In genomic region chr12:6954316-6954710, GRCh38 we compare ENCODE assay signal across 10 cellular contexts. TPM values are rescaled to one million over a fixed set of nuclear protein-coding genes. Genes with fewer than 3 reads are reported as not detected.
DNase-seq lines count a peak whose midpoint lies in the region; ATAC-seq and TF ChIP-seq lines count a peak whose summit lies in the region.
"Had no signal": no experiment of that assay in that cellular context is flagged by ENCODE, and none has a peak within 500 bp of the region (broad histone marks: within the 10 kb centered on the region; RNA-seq: fewer than 3 reads in every experiment).

No MANE protein-coding gene starts in this region.

- H3K4me3 ChIP-seq in BLaER1 (peak overlapping the region; percentile 91), IMR-90 (ENCODE audit: insufficient read depth, low read depth, low read length) (no peak overlapping the region), adrenal gland (no peak overlapping the region)

- H2BK120ac ChIP-seq in IMR-90 (ENCODE audit: low read depth, low read length) = no peak overlapping the region

- H3K36me3 ChIP-seq in BLaER1 = peaks cover 42% of the 10 kb centered on the region
- no peaks in the 10 kb centered on the region for H3K36me3 ChIP-seq in IMR-90 (ENCODE audit: control insufficient read depth, insufficient read depth, low read length)
- H3K36me3 ChIP-seq in adrenal gland (replicated peaks in 1 of 2) = no peaks in the 10 kb centered on the region

- H3K9me3 ChIP-seq in BLaER1 (no peaks in the 10 kb centered on the region), IMR-90 (ENCODE audit: control insufficient read depth, insufficient read depth, low read length) (no peaks in the 10 kb centered on the region), adrenal gland (replicated peaks in 1 of 3) (no peaks in the 10 kb centered on the region)

- in situ Hi-C loops in IMR-90 (cut with MboI; ENCODE audit: low sequenced_read_pairs) = no loop called here

- H3K4me1 ChIP-seq in BLaER1 (peaks cover 83% of the 10 kb centered on the region), IMR-90 (ENCODE audit: control insufficient read depth, insufficient read depth, low read length) (0 out of 2 replicates have a peak, but pooled peaks cover 2% of the 10 kb centered on the region), adrenal gland (replicated peaks in 1 of 2) (peaks cover 10 to 32% of the 10 kb centered on the region in 2 donors)

- no peaks in the 10 kb centered on the region for H3K9me3 Mint-ChIP-seq in naive thymus-derived CD8-positive, alpha-beta T cell
- H3K9me3 Mint-ChIP-seq in nephron progenitor cell = no peaks in the 10 kb centered on the region

- H4K91ac ChIP-seq in IMR-90 (ENCODE audit: insufficient read depth, low read depth, low read length) = no peak overlapping the region

- H3K23ac ChIP-seq in IMR-90 (ENCODE audit: low read depth, low read length) = no peak overlapping the region

- H4K5ac ChIP-seq in IMR-90 (ENCODE audit: low read depth, low read length) = peak overlapping the region; percentile 2; the same call in 1 of the 2 replicates

- no peak for TF ChIP-seq RAD21 in IMR-90 (IDR thresholded peaks at IDR 0.05; ENCODE audit: low read length)

- peaks cover 51 to 93% (median 80%) of the 10 kb centered on the region in 4 donors for H3K4me1 Mint-ChIP-seq in naive thymus-derived CD8-positive, alpha-beta T cell
- peaks cover 59% of the 10 kb centered on the region for H3K4me1 Mint-ChIP-seq in nephron progenitor cell

- 100% methylated on average over 2 of the region's 8 CpGs; no CpG with 5 or more reads in 1 of the 2 experiments for WGBS in IMR-90 (ENCODE audit: extremely low coverage in 2 of 2, insufficient read length in 1 of 2), 2 experiments
- WGBS in adrenal gland, 4 donors = 69 to 82% (median 73%) methylated on average over 8 of the region's 8 CpGs

- H4K8ac ChIP-seq in IMR-90 (ENCODE audit: low read depth in 2 of 2, low read length in 2 of 2) = no peak overlapping the region

- peak overlapping the region; percentile 93 to 99 (median 98) for H3K27ac Mint-ChIP-seq in naive thymus-derived CD8-positive, alpha-beta T cell
- no peak overlapping the region for H3K27ac Mint-ChIP-seq in nephron progenitor cell

- dilution Hi-C loops in IMR-90 (cut with HindIII; ENCODE audit: low sequenced_read_pairs, unreplicated experiment) = no loop called here

- no peak for TF ChIP-seq CTCF in IMR-90 (conservative IDR thresholded peaks at IDR 0.05; ENCODE audit: low read depth, low read length)
- no peak for TF ChIP-seq CTCF in adrenal gland (IDR thresholded peaks at IDR 0.05)
- no peak for TF ChIP-seq CTCF in nephron progenitor cell (IDR thresholded peaks at IDR 0.05)

- H4K20me1 ChIP-seq in BLaER1 (no peaks in the 10 kb centered on the region), IMR-90 (ENCODE audit: insufficient read depth, low read length) (no peaks in the 10 kb centered on the region)

- H3K9ac ChIP-seq in BLaER1 = peak overlapping the region; percentile 93
- H3K9ac ChIP-seq in IMR-90 (ENCODE audit: low read depth, low read length) = no peak overlapping the region

- H3K18ac ChIP-seq in IMR-90 (ENCODE audit: low read depth, low read length) = no peak overlapping the region

- no peak for ATAC-seq in IMR-90 (ENCODE audit: low read depth)
- ATAC-seq in naive thymus-derived CD8-positive, alpha-beta T cell = no peak
- no peak for ATAC-seq in HG03571 (IDR thresholded peaks at IDR 0.05; ENCODE audit: unreplicated experiment)

- H2AK9ac ChIP-seq in IMR-90 (replicated peaks; ENCODE audit: low read depth, low read length, poor library complexity) = no peak overlapping the region

- peak overlapping the region; percentile 98 to 100 (median 98) for H3K4me3 Mint-ChIP-seq in naive thymus-derived CD8-positive, alpha-beta T cell
- H3K4me3 Mint-ChIP-seq in nephron progenitor cell = no peak overlapping the region

- H3K27me3 ChIP-seq in BLaER1 (no peaks in the 10 kb centered on the region), IMR-90 (ENCODE audit: control insufficient read depth, insufficient read depth, low read length) (no peaks in the 10 kb centered on the region), adrenal gland (no peaks in the 10 kb centered on the region)

- no peaks in the 10 kb centered on the region for H3K9me1 ChIP-seq in IMR-90 (ENCODE audit: insufficient read depth, low read length)

- intact Hi-C loops in IMR-90 (cut with micrococcal nuclease) = no loop called here
- intact Hi-C loops in adrenal gland (cut with DNase I) = loop anchor here (10.0 kb wide), 2 partner anchors 80 to 160 kb away; partner anchors contain the start of gene SPSB2 (in 1 of the 2)

- H3K79me1 ChIP-seq in IMR-90 (ENCODE audit: low read depth in 1 of 2, low read length in 2 of 2) = no peaks in the 10 kb centered on the region

- POLR2A ChIA-PET in IMR-90 (lab: Charles Lee; ENCODE audit: unreplicated experiment) = no interaction called here
- POLR2A ChIA-PET in naive thymus-derived CD8-positive, alpha-beta T cell (lab: Charles Lee) = interaction anchor here (1.0 to 13.5 kb wide), 6 partner anchors 10 to 342 kb away, joined by 4 to 1315 read pairs (median 7); partner anchors contain the start of genes C12orf57, PTPN6, RNU7-1 and SPSB2

- no peak overlapping the region for H2BK5ac ChIP-seq in IMR-90 (ENCODE audit: low read depth, low read length, poor library complexity, severe bottlenecking)

- TF ChIP-seq POLR2A in IMR-90 (IDR thresholded peaks at IDR 0.05; ENCODE audit: low read depth, low read length) (no peak), adrenal gland (IDR thresholded peaks at IDR 0.05) (no peak)

- no peak overlapping the region; the same call in 1 of the 2 replicates for H3K14ac ChIP-seq in IMR-90 (replicated peaks; ENCODE audit: low read depth, low read length)

- H3K4me2 ChIP-seq in BLaER1 = peak overlapping the region; percentile 91
- H3K4me2 ChIP-seq in IMR-90 (ENCODE audit: low read depth, low read length) = no peak overlapping the region

- BruUV-seq in IMR-90 (replicated peaks; lab: Mats Ljungman, UMichigan) = no TSS peak

- H3K27me3 Mint-ChIP-seq in naive thymus-derived CD8-positive, alpha-beta T cell = no peaks in the 10 kb centered on the region
- H3K27me3 Mint-ChIP-seq in nephron progenitor cell (ENCODE audit: low read depth, poor library complexity) = peaks cover 2% of the 10 kb centered on the region

- H3K4ac ChIP-seq in IMR-90 (ENCODE audit: low read depth, low read length) = peak overlapping the region; percentile 73; the same call in 1 of the 2 replicates

- H2AK5ac ChIP-seq in IMR-90 (ENCODE audit: low read depth, low read length) = peak overlapping the region; percentile 46; the same call in 1 of the 2 replicates

- H3K27ac ChIP-seq in BLaER1 (peak overlapping the region; percentile 91), IMR-90 (ENCODE audit: insufficient read depth, low read length) (no peak overlapping the region), adrenal gland (peak overlapping the region in 3 of 5 donors; percentile 28 to 83 (median 52))

- no peak overlapping the region for H3K56ac ChIP-seq in IMR-90 (ENCODE audit: extremely low read depth, insufficient read depth, low read length)

- CTCF ChIA-PET in IMR-90 (lab: Yijun Ruan, JAX) = no interaction called here

- H2BK20ac ChIP-seq in IMR-90 (ENCODE audit: low read depth, low read length) = no peak overlapping the region

- no peak overlapping the region; the same call in 2 of the 3 replicates for H2BK15ac ChIP-seq in IMR-90 (ENCODE audit: low read depth, low read length)

- H2AFZ ChIP-seq in IMR-90 (replicated peaks; ENCODE audit: low read length, poor library complexity) = peak overlapping the region; percentile 87

- H3K36me3 Mint-ChIP-seq in naive thymus-derived CD8-positive, alpha-beta T cell = peaks cover 9 to 68% (median 36%) of the 10 kb centered on the region in 3 donors
- no peaks in the 10 kb centered on the region for H3K36me3 Mint-ChIP-seq in nephron progenitor cell (ENCODE audit: low read depth)

- DNase-seq in IMR-90 (no peak), adrenal gland (peak in 1 of 7 donors; percentile 11), nephron progenitor cell (no peak), NCI-H82 (lab: John Stamatoyannopoulos, UW) (no peak), middle frontal gyrus (ENCODE audit: extremely low spot score, low spot score) (no peak)
- DNase-seq in naive thymus-derived CD8-positive, alpha-beta T cell = no peak
- DNase-seq: NCI-H524 had no signal

RNA-seq across cellular contexts. Expression of gene PTPN6, which starts 3.2 kb away (rescaled TPM):
- total RNA-seq in IMR-90 (2012; rRNA removed) (under 0.01 TPM in 1 of 2 replicates, not detected in the other), adrenal gland (10 to 100 TPM; 24.5 to 86.2 (median 63.5) TPM)
- polyA plus RNA-seq in IMR-90 (2012; rRNA removed) (0.14 TPM in 1 of 2 replicates, not detected in the other), adrenal gland (100 to 1,000 TPM in 2 of 3 donors, 10 to 100 TPM in 1; 36.2 to 204 (median 127) TPM)
- 0.08 TPM in 1 of 2 replicates, not detected in the other for polyA plus RNA-seq in IMR-90 (2012; cell fraction: cytosol; rRNA removed)
- polyA plus RNA-seq in IMR-90 (2012; cell fraction: nucleus; rRNA removed; ENCODE audit: low replicate concordance) = 0.66 and 0.67 TPM in 2 replicates
- 100 to 1,000 TPM; 235 to 247 TPM for total RNA-seq in naive thymus-derived CD8-positive, alpha-beta T cell
- polyA plus RNA-seq in naive thymus-derived CD8-positive, alpha-beta T cell = 100 to 1,000 TPM; 182 to 425 (median 260) TPM

RNA-seq across cellular contexts. Expression of gene C12orf57, which starts 10.5 kb away (rescaled TPM):
- total RNA-seq in IMR-90 (2012; rRNA removed) (197 and 238 TPM in 2 replicates), adrenal gland (100 to 1,000 TPM; 152 to 505 (median 289) TPM)
- polyA plus RNA-seq in IMR-90 (2012; rRNA removed) (530 and 703 TPM in 2 replicates), adrenal gland (100 to 1,000 TPM in 2 of 3 donors, 10 to 100 TPM in 1; 58.4 to 335 (median 271) TPM)
- polyA plus RNA-seq in IMR-90 (2012; cell fraction: cytosol; rRNA removed) = 1,066 and 1,272 TPM in 2 replicates
- polyA plus RNA-seq in IMR-90 (2012; cell fraction: nucleus; rRNA removed; ENCODE audit: low replicate concordance) = 218 and 334 TPM in 2 replicates
- 100 to 1,000 TPM; 518 to 519 TPM for total RNA-seq in naive thymus-derived CD8-positive, alpha-beta T cell
- polyA plus RNA-seq in naive thymus-derived CD8-positive, alpha-beta T cell = 100 to 1,000 TPM; 329 to 399 (median 366) TPM

RNA-seq across cellular contexts. Expression of gene RNU7-1, which starts 10.7 kb away (rescaled TPM):
- total RNA-seq in IMR-90 (2012; rRNA removed) (not detected in 2 replicates), adrenal gland (not detected)
- polyA plus RNA-seq in IMR-90 (2012; rRNA removed) (not detected in 2 replicates), adrenal gland (not detected)
- not detected in 2 replicates for polyA plus RNA-seq in IMR-90 (2012; cell fraction: cytosol; rRNA removed)
- polyA plus RNA-seq in IMR-90 (2012; cell fraction: nucleus; rRNA removed; ENCODE audit: low replicate concordance) = not detected in 2 replicates
- total RNA-seq in naive thymus-derived CD8-positive, alpha-beta T cell = not detected
- polyA plus RNA-seq in naive thymus-derived CD8-positive, alpha-beta T cell = not detected
- total RNA-seq: posterior vena cava had no signal

RNA-seq across cellular contexts. Expression of gene PHB2, which starts 16.2 kb away (rescaled TPM):
- 219 and 240 TPM in 2 replicates for total RNA-seq in IMR-90 (2012; rRNA removed)
- 286 and 298 TPM in 2 replicates for polyA plus RNA-seq in IMR-90 (2012; rRNA removed)
- polyA plus RNA-seq in IMR-90 (2012; cell fraction: cytosol; rRNA removed) = 237 and 296 TPM in 2 replicates
- polyA plus RNA-seq in IMR-90 (2012; cell fraction: nucleus; rRNA removed; ENCODE audit: low replicate concordance) = 247 and 256 TPM in 2 replicates
- 100 to 1,000 TPM; 158 to 344 (median 227) TPM for total RNA-seq in adrenal gland
- polyA plus RNA-seq in adrenal gland = 100 to 1,000 TPM; 128 to 222 (median 131) TPM
- 100 to 1,000 TPM; 159 to 173 TPM for total RNA-seq in naive thymus-derived CD8-positive, alpha-beta T cell
- 100 to 1,000 TPM in 2 of 3 donors, 10 to 100 TPM in 1; 97.0 to 115 (median 108) TPM for polyA plus RNA-seq in naive thymus-derived CD8-positive, alpha-beta T cell

RNA-seq across cellular contexts. Expression of gene EMG1, which starts 16.4 kb away (rescaled TPM):
- total RNA-seq in IMR-90 (2012; rRNA removed) (43.6 and 66.1 TPM in 2 replicates), adrenal gland (10 to 100 TPM; 21.9 to 54.4 (median 39.2) TPM)
- polyA plus RNA-seq in IMR-90 (2012; rRNA removed) (37.5 and 43.1 TPM in 2 replicates), adrenal gland (10 to 100 TPM; 14.2 to 43.1 (median 15.6) TPM)
- polyA plus RNA-seq in IMR-90 (2012; cell fraction: cytosol; rRNA removed) = 25.0 and 67.8 TPM in 2 replicates
- polyA plus RNA-seq in IMR-90 (2012; cell fraction: nucleus; rRNA removed; ENCODE audit: low replicate concordance) = 11.1 and 24.5 TPM in 2 replicates
- total RNA-seq in naive thymus-derived CD8-positive, alpha-beta T cell = 10 to 100 TPM; 71.1 to 72.5 TPM
- polyA plus RNA-seq in naive thymus-derived CD8-positive, alpha-beta T cell = 10 to 100 TPM; 59.7 to 66.4 (median 64.7) TPM

Comparison
In these comparisons a context has a peak if more than half of its experiments do, and no peak if none do; other contexts are left out.
1. RNA of gene PTPN6, which starts 3.2 kb away (total RNA-seq): 235 to 247 TPM in naive thymus-derived CD8-positive, alpha-beta T cell and 24.5 to 86.2 TPM in adrenal gland; under 0.01 TPM in IMR-90; every median in the first group is over 10 times any median in the second.